Comparison of ENCODE assay signal across 17 cellular contexts in the genomic region with DNA sequence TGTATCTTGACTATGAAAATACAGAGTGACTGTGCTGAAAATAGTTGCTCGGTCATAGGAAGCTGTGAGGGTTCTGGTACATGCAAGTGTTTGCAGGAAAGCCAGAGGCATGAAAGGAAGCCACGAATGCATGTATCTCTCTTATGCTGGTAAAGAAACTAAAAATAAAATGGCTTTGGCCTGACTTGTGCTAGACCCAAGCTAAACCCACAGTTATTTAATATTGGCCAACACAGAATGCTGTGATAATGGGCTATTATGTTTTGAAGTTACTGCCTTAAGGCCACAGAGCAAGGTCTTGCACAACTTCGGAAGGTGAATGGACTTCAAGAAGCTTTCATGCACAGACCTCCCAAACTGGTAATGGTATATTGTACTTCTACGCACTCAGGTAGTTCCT.
A peak's percentile ranks its signal among the peaks of the same experiment; 100 is the strongest.
DNase-seq lines count a peak whose midpoint lies in the region; ATAC-seq and TF ChIP-seq lines count a peak whose summit lies in the region.
"Had no signal": no experiment of that assay in that cellular context is flagged by ENCODE, and none has a peak within 500 bp of the region (broad histone marks: within the 10 kb centered on the region; RNA-seq: fewer than 3 reads in every experiment).

No MANE protein-coding gene starts in this region.

- H3K27ac Mint-ChIP-seq in T-helper 2 cell treated with Interferon-gamma antibody and Interleukin-4, amounts not matched to agents 5 μg/mL and 100 μg/mL, for 36 hours = no peak overlapping the region
- H3K27ac Mint-ChIP-seq: CD4-positive, CD25-positive, alpha-beta regulatory T cell had no signal

- H2BK15ac ChIP-seq in mesenchymal stem cell (ENCODE audit: low read depth, poor library complexity, severe bottlenecking) = no peak overlapping the region

- H3K4me1 Mint-ChIP-seq in T-helper 2 cell treated with Interferon-gamma antibody and Interleukin-4, amounts not matched to agents 5 μg/mL and 100 μg/mL, for 36 hours (ENCODE audit: low read depth) = no peaks in the 10 kb centered on the region
- H3K4me1 Mint-ChIP-seq: CD4-positive, CD25-positive, alpha-beta regulatory T cell had no signal

- H3K27me3 ChIP-seq in mesenchymal stem cell (ENCODE audit: control insufficient read depth in 1 of 2, insufficient read depth in 1 of 2, low read length in 2 of 2) = no peaks in the 10 kb centered on the region
- H3K27me3 ChIP-seq: SJCRH30 had no signal

- H3K4ac ChIP-seq in mesenchymal stem cell (ENCODE audit: low read depth in 1 of 2, low read length in 2 of 2) = no peak overlapping the region

- H3K27ac ChIP-seq in mesenchymal stem cell (ENCODE audit: low read length, poor library complexity, severe bottlenecking) = no peak overlapping the region
- H3K27ac ChIP-seq: KMS-11, SJCRH30 had no signal

- 87% methylated on average over 4 of the region's 4 CpGs for WGBS in mesenchymal stem cell

- H4K91ac ChIP-seq in mesenchymal stem cell (ENCODE audit: low read length) = no peak overlapping the region

- no peaks in the 10 kb centered on the region for H3K36me3 ChIP-seq in mesenchymal stem cell (ENCODE audit: control insufficient read depth in 1 of 2, insufficient read depth in 2 of 2, low read depth in 1 of 2, low read length in 2 of 2)
- H3K36me3 ChIP-seq: SJCRH30 had no signal

- no peak overlapping the region for H3K4me3 ChIP-seq in AG10803 (ENCODE audit: low read length)
- H3K4me3 ChIP-seq in cardiac fibroblast (replicated peaks in 1 of 2; ENCODE audit: low read depth in 2 of 2, low read length in 2 of 2) = no peak overlapping the region
- no peak overlapping the region for H3K4me3 ChIP-seq in mesenchymal stem cell (ENCODE audit: insufficient read depth in 1 of 2, low read depth in 1 of 2, low read length in 2 of 2)
- H3K4me3 ChIP-seq: SJCRH30 had no signal

- no peak overlapping the region for H2AFZ ChIP-seq in mesenchymal stem cell (ENCODE audit: low read depth, low read length)

- H3K36me3 Mint-ChIP-seq in T-helper 2 cell treated with Interferon-gamma antibody and Interleukin-4, amounts not matched to agents 5 μg/mL and 100 μg/mL, for 36 hours (ENCODE audit: low read depth) = no peaks in the 10 kb centered on the region
- H3K36me3 Mint-ChIP-seq: CD4-positive, CD25-positive, alpha-beta regulatory T cell had no signal

- peak overlapping the region in 1 of 2 experiments; percentile 52 for H2BK12ac ChIP-seq in mesenchymal stem cell (ENCODE audit: low read length in 2 of 2)

- no peak overlapping the region for H3K23ac ChIP-seq in mesenchymal stem cell (ENCODE audit: low read length in 2 of 2)

- no peaks in the 10 kb centered on the region for H3K9me3 Mint-ChIP-seq in T-helper 2 cell treated with Interferon-gamma antibody and Interleukin-4, amounts not matched to agents 5 μg/mL and 100 μg/mL, for 36 hours

- no peak overlapping the region for H3K14ac ChIP-seq in mesenchymal stem cell (ENCODE audit: low read length in 2 of 2)

- H3K9me3 ChIP-seq in mesenchymal stem cell (ENCODE audit: control insufficient read depth, low read length) = no peaks in the 10 kb centered on the region
- H3K9me3 ChIP-seq: SJCRH30 had no signal

- peak; percentile 82 for DNase-seq in AG10803 (ENCODE audit: low read depth)
- peak; percentile 26 for DNase-seq in M059J (ENCODE audit: low read depth)
- DNase-seq in cardiac fibroblast (ENCODE audit: low read depth in 2 of 2) = peak; percentile 2 to 29
- peak; percentile 22 for DNase-seq in mesenchymal stem cell
- DNase-seq in NCI-H1436 (lab: John Stamatoyannopoulos, UW) = no peak
- no peak for DNase-seq in activated naive CD4-positive, alpha-beta T cell treated with anti-CD3 and anti-CD28 coated beads, Interleukin-2, amount 50 U/mL, for 16 hours
- no peak for DNase-seq in T-helper 2 cell treated with Interferon-gamma antibody and Interleukin-4, amounts not matched to agents 5 μg/mL and 100 μg/mL, for 36 hours (ENCODE audit: low spot score)
- DNase-seq in Right ventricle myocardium inferior (ENCODE audit: missing footprints) = no peak
- DNase-seq: Calu3; CD4-positive, CD25-positive, alpha-beta regulatory T cell; DMS79; H7; NCI-H1417; NCI-H2029; NCI-H2171 treated with DMSO at 0.1 percent for 48 hours; SJCRH30 had no signal

- ATAC-seq in Right ventricle myocardium inferior = no peak

- H2BK5ac ChIP-seq in mesenchymal stem cell (ENCODE audit: low read depth, low read length, poor library complexity, severe bottlenecking) = no peak overlapping the region

- no peak overlapping the region for H2AK5ac ChIP-seq in mesenchymal stem cell (ENCODE audit: low read length, severe bottlenecking)

- no peaks in the 10 kb centered on the region for H3K4me1 ChIP-seq in mesenchymal stem cell (ENCODE audit: control insufficient read depth, insufficient read depth, low read depth, low read length)
- H3K4me1 ChIP-seq: SJCRH30 had no signal

- no peak overlapping the region for H3K4me2 ChIP-seq in mesenchymal stem cell (ENCODE audit: low read length, poor library complexity, severe bottlenecking)
- H3K4me2 ChIP-seq: KMS-11 had no signal

- intact Hi-C loops in Right ventricle myocardium inferior (cut with DNase I) = no loop called here

- H2BK120ac ChIP-seq in mesenchymal stem cell (ENCODE audit: low read depth, low read length) = no peak overlapping the region

- no peaks in the 10 kb centered on the region for H3K79me1 ChIP-seq in mesenchymal stem cell (replicated peaks; ENCODE audit: low read length, poor library complexity, severe bottlenecking)

- H3K27me3 Mint-ChIP-seq in T-helper 2 cell treated with Interferon-gamma antibody and Interleukin-4, amounts not matched to agents 5 μg/mL and 100 μg/mL, for 36 hours (ENCODE audit: low read depth) = no peaks in the 10 kb centered on the region
- H3K27me3 Mint-ChIP-seq: CD4-positive, CD25-positive, alpha-beta regulatory T cell had no signal

- no peak for TF ChIP-seq CTCF in AG10803 (conservative IDR thresholded peaks at IDR 0.05; ENCODE audit: low read length)
- no peak for TF ChIP-seq CTCF in cardiac fibroblast (IDR thresholded peaks at IDR 0.05; ENCODE audit: low read depth, low read length)

- H3K18ac ChIP-seq in mesenchymal stem cell (ENCODE audit: low read depth in 1 of 2, low read length in 2 of 2) = no peak overlapping the region

- no peak overlapping the region for H4K8ac ChIP-seq in mesenchymal stem cell (ENCODE audit: low read length)

- H3K9ac ChIP-seq in mesenchymal stem cell (ENCODE audit: low read length) = no peak overlapping the region
- H3K9ac ChIP-seq: KMS-11 had no signal

- no peak overlapping the region for H3K4me3 Mint-ChIP-seq in T-helper 2 cell treated with Interferon-gamma antibody and Interleukin-4, amounts not matched to agents 5 μg/mL and 100 μg/mL, for 36 hours
- H3K4me3 Mint-ChIP-seq: CD4-positive, CD25-positive, alpha-beta regulatory T cell had no signal

Comparison
In these comparisons a context has a peak if more than half of its experiments do, and no peak if none do; other contexts are left out.
1. DNase-seq: peak in AG10803 (single experiment), M059J (single experiment), cardiac fibroblast (2 of 2) and mesenchymal stem cell (single experiment); none in NCI-H1436 (single experiment), activated naive CD4-positive, alpha-beta T cell treated with anti-CD3 and anti-CD28 coated beads, Interleukin-2, amount 50 U/mL, for 16 hours (single experiment), T-helper 2 cell treated with Interferon-gamma antibody and Interleukin-4, amounts not matched to agents 5 μg/mL and 100 μg/mL, for 36 hours (single experiment) and Right ventricle myocardium inferior (single experiment).